Comparison of ENCODE assay signal across 14 cellular contexts in the genomic region with DNA sequence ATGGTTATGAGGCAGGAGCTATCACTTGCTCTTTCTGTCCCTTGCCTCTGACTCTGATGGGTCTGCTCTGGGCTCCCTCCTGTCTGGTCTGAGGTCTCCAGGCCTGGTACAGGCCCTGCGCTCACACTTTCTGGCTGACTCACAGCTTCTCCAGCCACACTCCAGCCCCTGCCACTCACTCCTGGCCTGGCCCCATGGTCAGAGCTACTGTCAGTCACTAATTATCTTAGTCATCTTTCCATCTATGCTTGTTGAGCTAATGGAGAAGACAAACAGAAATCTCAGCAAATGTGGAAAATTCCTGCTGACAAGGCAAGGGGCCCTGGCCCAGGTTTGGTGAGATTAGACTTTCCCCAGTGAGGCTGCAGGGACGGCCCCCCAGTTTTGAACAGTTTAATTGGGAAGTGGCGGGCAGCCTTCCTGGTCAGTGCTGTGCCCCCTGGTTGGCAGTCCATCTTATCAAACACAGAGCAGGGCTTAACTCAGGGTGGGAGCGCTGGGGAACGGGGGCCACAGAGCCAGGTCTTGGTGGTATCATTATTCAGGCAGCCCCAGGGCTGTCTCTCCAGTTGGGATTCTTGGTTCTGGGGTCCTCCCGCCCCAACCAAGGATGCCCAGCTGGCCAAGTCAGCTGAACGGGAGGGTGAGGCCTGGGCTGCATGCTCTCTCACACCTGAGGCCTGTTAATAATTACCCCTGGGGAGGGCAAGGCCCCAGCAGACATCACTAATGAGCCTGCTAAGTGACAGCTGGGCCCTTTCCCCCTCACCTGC.
DNase-seq lines count a peak whose midpoint lies in the region; ATAC-seq and TF ChIP-seq lines count a peak whose summit lies in the region.
"Had no signal": no experiment of that assay in that cellular context is flagged by ENCODE, and none has a peak within 500 bp of the region (broad histone marks: within the 10 kb centered on the region; RNA-seq: fewer than 3 reads in every experiment).

No MANE protein-coding gene starts in this region.

- H2AFZ ChIP-seq in PC-3 (ENCODE audit: low read length) (no peak overlapping the region), osteoblast (ENCODE audit: low read length) (no peak overlapping the region)

- no peak overlapping the region for H3K27ac ChIP-seq in PC-3 (ENCODE audit: low read length)
- no peak overlapping the region for H3K27ac ChIP-seq in osteoblast (ENCODE audit: low read depth, low read length)
- H3K27ac ChIP-seq: BLaER1 had no signal

- H4K20me1 ChIP-seq in PC-3 (ENCODE audit: low read length) (no peaks in the 10 kb centered on the region), osteoblast (ENCODE audit: insufficient read depth, low read length) (no peaks in the 10 kb centered on the region)
- H4K20me1 ChIP-seq: BLaER1 had no signal

- no peak overlapping the region for H3K4me2 ChIP-seq in PC-3 (ENCODE audit: low read length)
- no peak overlapping the region for H3K4me2 ChIP-seq in osteoblast (ENCODE audit: insufficient read depth, low read length)
- H3K4me2 ChIP-seq: BLaER1 had no signal

- intact Hi-C loops in PC-3 (cut with micrococcal nuclease) = no loop called here

- POLR2A ChIA-PET in PC-3 (lab: Charles Lee; ENCODE audit: unreplicated experiment) = interaction anchor here (0.6 kb wide), 1 partner anchor 41 kb away, joined by 3 read pairs; no protein-coding TSS in a partner anchor

- H3K4me3 ChIP-seq in PC-3 (ENCODE audit: low read length) (no peak overlapping the region), osteoblast (ENCODE audit: insufficient read depth, low read length) (no peak overlapping the region)
- H3K4me3 ChIP-seq: BLaER1 had no signal

- TF ChIP-seq CTCF in PC-3 (conservative IDR thresholded peaks at IDR 0.05; ENCODE audit: low read depth, low read length) (no peak), osteoblast (IDR thresholded peaks at IDR 0.05; ENCODE audit: extremely low read depth, low read depth, low read length) (no peak)

- in situ Hi-C loops in ACHN (cut with HindIII; ENCODE audit: low pct_ligation_motif_present, low pct_unique_long_range_greater_than_20kb, low sequenced_read_pairs) = no loop called here

- H3K9me3 ChIP-seq in PC-3 (ENCODE audit: low read length) (no peaks in the 10 kb centered on the region), osteoblast (ENCODE audit: low read depth, low read length) (no peaks in the 10 kb centered on the region)
- H3K9me3 ChIP-seq: BLaER1 had no signal

- DNase-seq in Daoy (ENCODE audit: low read depth) = peak; percentile 59
- DNase-seq in PC-3 = peak; percentile 17
- peak; percentile 59 for DNase-seq in glomerular visceral epithelial cell (ENCODE audit: extremely low spot score)
- DNase-seq in osteoblast (ENCODE audit: insufficient read length, low spot score, missing footprints) = peak; percentile 83
- DNase-seq in NCI-H187 (lab: John Stamatoyannopoulos, UW) = no peak
- no peak for DNase-seq in ACHN
- DNase-seq: activated effector memory CD4-positive, alpha-beta T cell treated with anti-CD3 and anti-CD28 coated beads, Interleukin-2, amount 50 U/mL, for 16 hours; GDM1; NCI-H1436 treated with DMSO at 0.1 percent for 48 hours; NCI-H748 treated with DMSO at 0.1 percent for 48 hours; SHP77 treated with DMSO at 0.1 percent for 48 hours had no signal

- H3K36me3 ChIP-seq in PC-3 (ENCODE audit: low read depth, low read length) (no peaks in the 10 kb centered on the region), osteoblast (ENCODE audit: insufficient read depth, low read length) (no peaks in the 10 kb centered on the region)
- H3K36me3 ChIP-seq: BLaER1 had no signal

- ATAC-seq in PC-3 (peak; percentile 57), GM19455 (IDR thresholded peaks at IDR 0.05; ENCODE audit: unreplicated experiment) (no peak), GM19023 (IDR thresholded peaks at IDR 0.05; ENCODE audit: unreplicated experiment) (no peak)

- peaks cover 6% of the 10 kb centered on the region; the same call in 1 of the 2 replicates for H3K4me1 ChIP-seq in PC-3 (ENCODE audit: insufficient read depth, low read length)
- peaks cover 11% of the 10 kb centered on the region for H3K4me1 ChIP-seq in osteoblast (ENCODE audit: insufficient read depth, low read length)

- H3K9me2 ChIP-seq in PC-3 (replicated peaks; ENCODE audit: low read length) = no peaks in the 10 kb centered on the region

- CTCF ChIA-PET in PC-3 (lab: Charles Lee) = no interaction called here

- no peaks in the 10 kb centered on the region for H3F3A ChIP-seq in PC-3 (ENCODE audit: low read length, unreplicated experiment)

- no peaks in the 10 kb centered on the region for H3K27me3 ChIP-seq in PC-3 (ENCODE audit: low read length)
- peaks cover 8% of the 10 kb centered on the region for H3K27me3 ChIP-seq in osteoblast (ENCODE audit: insufficient read depth, low read length)
- H3K27me3 ChIP-seq: BLaER1 had no signal

- H3K79me2 ChIP-seq in PC-3 (ENCODE audit: low read length) = no peaks in the 10 kb centered on the region
- no peaks in the 10 kb centered on the region for H3K79me2 ChIP-seq in osteoblast (ENCODE audit: insufficient read depth, low read length)

- no TSS peak for BruUV-seq in PC-3 (replicated peaks; lab: Mats Ljungman, UMichigan)

- H3K9ac ChIP-seq in PC-3 (ENCODE audit: low read length) = no peak overlapping the region
- H3K9ac ChIP-seq: BLaER1 had no signal

Comparison
In these comparisons a context has a peak if more than half of its experiments do, and no peak if none do; other contexts are left out.
1. DNase-seq: peak in Daoy (single experiment), PC-3 (single experiment), glomerular visceral epithelial cell (single experiment) and osteoblast (single experiment); none in NCI-H187 (0 of 2) and ACHN (single experiment).